Comparison of ENCODE assay signal across 8 cellular contexts in genomic region chr3:15405448-15406050, GRCh38. TPM values are rescaled to one million over a fixed set of nuclear protein-coding genes. Genes with fewer than 3 reads are reported as not detected.
DNase-seq lines count a peak whose midpoint lies in the region; ATAC-seq and TF ChIP-seq lines count a peak whose summit lies in the region.

No MANE protein-coding gene starts in this region.

- DNase-seq in activated naive CD4-positive, alpha-beta T cell treated with anti-CD3 and anti-CD28 coated beads for 36 hours = peak; percentile 10
- DNase-seq in activated naive CD4-positive, alpha-beta T cell treated with Interleukin-2 at 50 U/mL for 16 hours = no peak
- DNase-seq in coronary artery (ENCODE audit: low spot score) = no peak
- DNase-seq in right lobe of liver = no peak
- DNase-seq in vagina (ENCODE audit: extremely low spot score in 2 of 2) = no peak
- DNase-seq in NCI-H1436 treated with DMSO at 0.1 percent for 48 hours (lab: John Stamatoyannopoulos, UW) = no peak

- H3K27ac ChIP-seq in OCI-LY1 (ENCODE audit: low read depth, low read length, poor library complexity, severe bottlenecking) (no peak overlapping the region), coronary artery (no peak overlapping the region), right lobe of liver (no peak overlapping the region), vagina (no peak overlapping the region)

- H3K4me3 Mint-ChIP-seq in activated naive CD4-positive, alpha-beta T cell treated with anti-CD3 and anti-CD28 coated beads for 36 hours = no peak overlapping the region

- H3F3A ChIP-seq in OCI-LY1 (ENCODE audit: insufficient read depth, low read length) = no peaks in the 10 kb centered on the region

- H3K27ac Mint-ChIP-seq in activated naive CD4-positive, alpha-beta T cell treated with anti-CD3 and anti-CD28 coated beads for 36 hours = no peak overlapping the region

- no peaks in the 10 kb centered on the region for H3K36me3 Mint-ChIP-seq in activated naive CD4-positive, alpha-beta T cell treated with anti-CD3 and anti-CD28 coated beads for 36 hours (ENCODE audit: low read depth)

- H3K9me3 ChIP-seq in OCI-LY1 (ENCODE audit: low read length) (no peaks in the 10 kb centered on the region), right lobe of liver (no peaks in the 10 kb centered on the region), vagina (no peaks in the 10 kb centered on the region)

- H3K9me3 Mint-ChIP-seq in activated naive CD4-positive, alpha-beta T cell treated with anti-CD3 and anti-CD28 coated beads for 36 hours = no peaks in the 10 kb centered on the region

- no peak overlapping the region for H2AFZ ChIP-seq in OCI-LY1 (ENCODE audit: low read length)

- no peaks in the 10 kb centered on the region for H3K9me2 ChIP-seq in OCI-LY1 (ENCODE audit: low read depth, low read length)

- H3K36me3 ChIP-seq in OCI-LY1 (ENCODE audit: insufficient read depth, low read length) = peaks cover 11% of the 10 kb centered on the region; the same call in 1 of the 2 replicates
- H3K36me3 ChIP-seq in right lobe of liver = peaks cover 0 to 6% (median 0%) of the 10 kb centered on the region in 4 donors
- no peaks in the 10 kb centered on the region for H3K36me3 ChIP-seq in vagina

- H3K4me3 ChIP-seq in OCI-LY1 (ENCODE audit: low read depth, low read length, poor library complexity, severe bottlenecking) (no peak overlapping the region), coronary artery (no peak overlapping the region), right lobe of liver (no peak overlapping the region), vagina (no peak overlapping the region)

- TF ChIP-seq CTCF in OCI-LY1 (IDR thresholded peaks at IDR 0.05; ENCODE audit: low read length) (peak; percentile 76), coronary artery (IDR thresholded peaks at IDR 0.05) (peak; percentile 27), right lobe of liver (IDR thresholded peaks at IDR 0.05) (peak; percentile 57 to 66 (median 62)), vagina (IDR thresholded peaks at IDR 0.05) (peak; percentile 47 to 61 (median 48))

- no peaks in the 10 kb centered on the region for H3K27me3 Mint-ChIP-seq in activated naive CD4-positive, alpha-beta T cell treated with anti-CD3 and anti-CD28 coated beads for 36 hours (ENCODE audit: low read depth)

- peaks cover 1% of the 10 kb centered on the region for H3K4me1 Mint-ChIP-seq in activated naive CD4-positive, alpha-beta T cell treated with anti-CD3 and anti-CD28 coated beads for 36 hours (ENCODE audit: low read depth)

- no peaks in the 10 kb centered on the region for H3K4me1 ChIP-seq in OCI-LY1 (ENCODE audit: insufficient read depth, low read length, severe bottlenecking)
- H3K4me1 ChIP-seq in right lobe of liver = peaks cover 0 to 15% (median 4%) of the 10 kb centered on the region in 4 donors
- H3K4me1 ChIP-seq in vagina = no peaks in the 10 kb centered on the region

- H3K4me2 ChIP-seq in OCI-LY1 (ENCODE audit: low read length) = no peak overlapping the region

- no peaks in the 10 kb centered on the region for H4K20me1 ChIP-seq in OCI-LY1 (ENCODE audit: insufficient read depth, low read length)

- H3K27me3 ChIP-seq in OCI-LY1 (ENCODE audit: insufficient read depth, low read length) = no peaks in the 10 kb centered on the region
- no peaks in the 10 kb centered on the region for H3K27me3 ChIP-seq in right lobe of liver
- no peaks in the 10 kb centered on the region for H3K27me3 ChIP-seq in vagina

- H3K79me2 ChIP-seq in OCI-LY1 (ENCODE audit: insufficient read depth, low read length) = no peaks in the 10 kb centered on the region

- no peak overlapping the region for H3K9ac ChIP-seq in OCI-LY1 (ENCODE audit: low read length)

- TF ChIP-seq POLR2A in right lobe of liver (IDR thresholded peaks at IDR 0.05) (no peak), vagina (IDR thresholded peaks at IDR 0.05) (no peak)

- WGBS in right lobe of liver (ENCODE audit: insufficient coverage, low coverage, low lambda C conversion rate, missing lambda C conversion rate) = 37% methylated on average over 3 of the region's 3 CpGs

- intact Hi-C loops in activated naive CD4-positive, alpha-beta T cell treated with anti-CD3 and anti-CD28 coated beads for 36 hours (cut with micrococcal nuclease) = loop anchor here (1.0 to 2.0 kb wide), 5 partner anchors 27 to 297 kb away; no protein-coding TSS in a partner anchor
- intact Hi-C loops in right lobe of liver (cut with DNase I) = no loop called here
- intact Hi-C loops in vagina (cut with DNase I) = no loop called here

- ATAC-seq in HG03432 (IDR thresholded peaks at IDR 0.05; ENCODE audit: unreplicated experiment) (peak; percentile 59), right lobe of liver (peak; percentile 50 to 64 (median 60))

- CTCF ChIA-PET in activated naive CD4-positive, alpha-beta T cell treated with anti-CD3 and anti-CD28 coated beads for 36 hours (lab: Charles Lee) = interaction anchor here (0.6 to 7.2 kb wide), 30 partner anchors 13 to 396 kb away, joined by 3 to 115 read pairs (median 4); partner anchors contain the start of genes CAPN7 and SH3BP5

RNA-seq across cellular contexts. Expression of gene METTL6, which starts 21.8 kb away (rescaled TPM):
- 10 to 100 TPM; 12.5 to 14.0 TPM for total RNA-seq in activated naive CD4-positive, alpha-beta T cell treated with anti-CD3 and anti-CD28 coated beads for 36 hours
- total RNA-seq in right lobe of liver = 1 to 10 TPM; 5.3 to 7.5 (median 6.2) TPM
- total RNA-seq in vagina = 13.8 TPM

RNA-seq across cellular contexts. Expression of gene EAF1, which starts 21.8 kb away (rescaled TPM):
- total RNA-seq in activated naive CD4-positive, alpha-beta T cell treated with anti-CD3 and anti-CD28 coated beads for 36 hours = 10 to 100 TPM; 19.5 to 20.6 TPM
- total RNA-seq in right lobe of liver = 10 to 100 TPM; 11.6 to 27.7 (median 17.1) TPM
- 15.7 TPM for total RNA-seq in vagina
